In genomic region chr2:67991456-67991855, GRCh38 we compare ENCODE assay signal across 30 cellular contexts.
"Had no signal": no experiment of that assay in that cellular context is flagged by ENCODE, and none has a peak within 500 bp of the region (broad histone marks: within the 10 kb centered on the region; RNA-seq: fewer than 3 reads in every experiment).

No MANE protein-coding gene starts in this region.

- H3K27me3 ChIP-seq: neural progenitor cell, neutrophil, ovary, right atrium auricular region, sigmoid colon, tibial nerve, vagina had no signal

- DNase-seq: hypothalamus; immature natural killer cell; kidney; left colon; left ventricle myocardium inferior; mesendoderm; naive B cell; natural killer cell; nephron progenitor cell; ovary; sigmoid colon; small intestine; stimulated activated CD4-positive, alpha-beta T cell treated with anti-CD3 and anti-CD28 coated beads, Interleukin-1b, Interleukin-23, amount 100 ng/mL, for 48 hours; stimulated activated CD4-positive, alpha-beta T cell treated with anti-CD3 and anti-CD28 coated beads, Interleukin-2, amount 100 ng/mL, for 48 hours; stimulated activated CD4-positive, alpha-beta T cell treated with anti-CD3 and anti-CD28 coated beads, Interleukin-4, amount 100 ng/mL, for 4 hours; stimulated activated CD8-positive, alpha-beta memory T cell treated with anti-CD3 and anti-CD28 coated beads, Interleukin-4, amount 100 ng/mL, for 48 hours; stimulated activated naive CD4-positive, alpha-beta T cell treated with Interleukin-2 at 50 U/mL for 16 hours; stimulated activated naive CD8-positive, alpha-beta T cell treated with anti-CD3 and anti-CD28 coated beads, Interleukin-15, amount 100 ng/mL, for 72 hours; substantia nigra had no signal

- H2AFZ ChIP-seq: neural progenitor cell had no signal

- H3K36me3 Mint-ChIP-seq: immature natural killer cell; mesothelial cell of epicardium; natural killer cell; stimulated activated memory B cell treated with anti-CD40 and anti-IgM and Interleukin-4, amounts not matched to agents 10 μg/mL and 1 μg/mL and 100 μg/mL, for 72 hours; type B pancreatic cell had no signal

- H3K27ac Mint-ChIP-seq: immature natural killer cell; mesothelial cell of epicardium; naive B cell; natural killer cell; nephron progenitor cell; neural progenitor cell; progenitor cell of endocrine pancreas; stimulated activated memory B cell treated with anti-CD40 and anti-IgM and Interleukin-4, amounts not matched to agents 10 μg/mL and 1 μg/mL and 100 μg/mL, for 72 hours; type B pancreatic cell had no signal

- H3K9me3 Mint-ChIP-seq: immature natural killer cell; natural killer cell; stimulated activated memory B cell treated with anti-CD40 and anti-IgM and Interleukin-4, amounts not matched to agents 10 μg/mL and 1 μg/mL and 100 μg/mL, for 72 hours had no signal

- H3K27me3 Mint-ChIP-seq: type B pancreatic cell had no signal

- FAIRE-seq: islet of Langerhans, kidney, small intestine had no signal

- H3K4me2 ChIP-seq: neural progenitor cell had no signal

- ATAC-seq: left colon; natural killer cell; stimulated activated memory B cell treated with anti-CD40 and anti-IgM and Interleukin-4, amounts not matched to agents 10 μg/mL and 1 μg/mL and 100 μg/mL, for 72 hours; stimulated activated naive CD8-positive, alpha-beta T cell treated with anti-CD3 and anti-CD28 coated beads, Interleukin-15, amount 100 ng/mL, for 72 hours had no signal

- H3K27ac ChIP-seq: left ventricle myocardium inferior, neural progenitor cell, neutrophil, ovary, right atrium auricular region, sigmoid colon, tibial nerve, vagina had no signal

- H3K9me3 ChIP-seq: neutrophil, right atrium auricular region, tibial nerve, vagina had no signal

- H3K36me3 ChIP-seq: left ventricle myocardium inferior, neural progenitor cell, neutrophil, ovary, right atrium auricular region, sigmoid colon, tibial nerve, vagina had no signal

- H3K4me3 Mint-ChIP-seq: immature natural killer cell; mesothelial cell of epicardium; naive B cell; natural killer cell; nephron progenitor cell; neural progenitor cell; stimulated activated memory B cell treated with anti-CD40 and anti-IgM and Interleukin-4, amounts not matched to agents 10 μg/mL and 1 μg/mL and 100 μg/mL, for 72 hours; stimulated activated naive CD8-positive, alpha-beta T cell treated with anti-CD3 and anti-CD28 coated beads, Interleukin-15, amount 100 ng/mL, for 72 hours; type B pancreatic cell had no signal

- H3K4me3 ChIP-seq: left ventricle myocardium inferior, lung, neural progenitor cell, ovary, right atrium auricular region, sigmoid colon, tibial nerve, vagina had no signal

- H3K4me1 Mint-ChIP-seq: immature natural killer cell, mesothelial cell of epicardium, natural killer cell, nephron progenitor cell had no signal

- H3K4me1 ChIP-seq: left ventricle myocardium inferior, neural progenitor cell, right atrium auricular region, sigmoid colon, tibial nerve, vagina had no signal

- H3K9ac ChIP-seq: neural progenitor cell had no signal
